In the genomic region with DNA sequence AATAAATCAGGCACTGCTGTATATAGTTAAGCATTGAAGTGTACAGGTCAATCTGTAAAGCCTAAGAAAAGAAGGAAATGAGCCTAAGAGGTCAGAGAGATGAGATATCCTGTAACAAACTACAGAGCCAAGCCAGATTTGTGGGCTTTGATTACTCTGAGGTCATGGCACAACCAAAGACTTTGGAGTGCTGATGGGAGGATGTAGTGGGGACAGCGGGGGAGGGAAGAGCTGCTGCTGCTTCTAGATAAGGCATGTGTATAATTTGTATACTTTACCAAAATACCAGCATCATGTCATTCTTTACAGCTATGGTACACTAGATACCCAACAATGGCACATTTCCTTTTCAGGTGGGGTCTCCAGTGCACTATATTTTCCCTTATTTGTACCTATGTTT, we compare ENCODE assay signal across 22 cellular contexts.
A peak's percentile ranks its signal among the peaks of the same experiment; 100 is the strongest.
DNase-seq lines count a peak whose midpoint lies in the region; ATAC-seq, FAIRE-seq and TF ChIP-seq lines count a peak whose summit lies in the region.
"Had no signal": no experiment of that assay in that cellular context is flagged by ENCODE, and none has a peak within 500 bp of the region (broad histone marks: within the 10 kb centered on the region; RNA-seq: fewer than 3 reads in every experiment).

No MANE protein-coding gene starts in this region.

- peak overlapping the region; percentile 64; the same call in 2 of the 3 replicates for H3K4me2 ChIP-seq in A549
- H3K4me2 ChIP-seq: GM23338, KMS-11 had no signal

- CTCF ChIA-PET in A549 (lab: Yijun Ruan, JAX) = no interaction called here

- TF ChIP-seq POLR2A in A549 (IDR thresholded peaks at IDR 0.05; ENCODE audit: low read length) (no peak), H54 (IDR thresholded peaks at IDR 0.05; ENCODE audit: low read depth, low read length) (no peak)

- H3K27ac ChIP-seq in A549 = peak overlapping the region; percentile 66 to 88
- H3K27ac ChIP-seq: KMS-11 had no signal

- no peak for FAIRE-seq in A549 (lab: Jason Lieb, UNC)
- peak; percentile 41 for FAIRE-seq in H54 (lab: Jason Lieb, UNC)
- FAIRE-seq: GM12878, GM18507 had no signal

- DNase-seq in A549 (ENCODE audit: low read depth in 1 of 2, low spot score in 1 of 2) (no peak), H54 (ENCODE audit: insufficient read length, low spot score) (no peak), endothelial cell (ENCODE audit: low spot score) (no peak), progenitor cell of endocrine pancreas (ENCODE audit: low spot score, unreplicated experiment) (no peak), DMS153 treated with DMSO at 0.1 percent for 48 hours (lab: John Stamatoyannopoulos, UW; ENCODE audit: unreplicated experiment) (no peak), DMS 273 (lab: John Stamatoyannopoulos, UW; ENCODE audit: unreplicated experiment) (no peak), T-helper 9 cell (no peak), DMS79 (lab: John Stamatoyannopoulos, UW) (no peak)
- DNase-seq: ACHN; CD4-positive, CD25-positive, alpha-beta regulatory T cell; COR-L47; DMS153; EL; NCI-H187; NCI-H2227 treated with DMSO at 0.1 percent for 48 hours; NCI-H510A treated with DMSO at 0.1 percent for 48 hours; NCI-H774; SIG-M5 had no signal

- no peak for TF ChIP-seq EP300 in A549 (IDR thresholded peaks at IDR 0.05)

- H3K4me1 Mint-ChIP-seq in endothelial cell (ENCODE audit: unreplicated experiment) = peaks cover 44% of the 10 kb centered on the region
- peaks cover 3% of the 10 kb centered on the region for H3K4me1 Mint-ChIP-seq in progenitor cell of endocrine pancreas (ENCODE audit: low read depth)
- H3K4me1 Mint-ChIP-seq: CD4-positive, CD25-positive, alpha-beta regulatory T cell had no signal

- H3K27ac Mint-ChIP-seq in endothelial cell (ENCODE audit: unreplicated experiment) = peak overlapping the region; percentile 27
- peak overlapping the region; percentile 54 for H3K27ac Mint-ChIP-seq in progenitor cell of endocrine pancreas
- H3K27ac Mint-ChIP-seq: GM23338 had no signal

- TF ChIP-seq CTCF in A549 (IDR thresholded peaks at IDR 0.05) = no peak
- TF ChIP-seq CTCF in endothelial cell (IDR thresholded peaks at IDR 0.05; ENCODE audit: unreplicated experiment) = no peak
- TF ChIP-seq CTCF in progenitor cell of endocrine pancreas (IDR thresholded peaks at IDR 0.05; ENCODE audit: unreplicated experiment) = no peak

- H3K9me3 Mint-ChIP-seq in endothelial cell (ENCODE audit: unreplicated experiment) (no peaks in the 10 kb centered on the region), progenitor cell of endocrine pancreas (ENCODE audit: low read depth) (no peaks in the 10 kb centered on the region)
- H3K9me3 Mint-ChIP-seq: GM23338 had no signal

- H3K9me3 ChIP-seq in A549 = no peaks in the 10 kb centered on the region

- H3K27me3 Mint-ChIP-seq in endothelial cell (ENCODE audit: unreplicated experiment) (peaks cover 2% of the 10 kb centered on the region), progenitor cell of endocrine pancreas (no peaks in the 10 kb centered on the region)

- WGBS in A549 (ENCODE audit: missing lambda C conversion rate) = 95% methylated on average over 1 of the region's 1 CpG

- H3K4me3 Mint-ChIP-seq in endothelial cell (ENCODE audit: unreplicated experiment) = no peak overlapping the region
- no peak overlapping the region for H3K4me3 Mint-ChIP-seq in progenitor cell of endocrine pancreas (ENCODE audit: low read depth)
- H3K4me3 Mint-ChIP-seq: CD4-positive, CD25-positive, alpha-beta regulatory T cell; GM23338 had no signal

- POLR2A ChIA-PET in A549 (lab: Yijun Ruan, JAX) = no interaction called here

- TF ChIP-seq RAD21 in A549 (conservative IDR thresholded peaks at IDR 0.05 in 1 of 2, IDR thresholded peaks at IDR 0.05 in 1 of 2) = no peak

- no peak for ATAC-seq in A549
- ATAC-seq: GM12878, GM23338 had no signal

- H3K4me1 ChIP-seq in A549 = peaks cover 99% of the 10 kb centered on the region

- H3K36me3 Mint-ChIP-seq in endothelial cell (ENCODE audit: low read depth, unreplicated experiment) = no peaks in the 10 kb centered on the region
- H3K36me3 Mint-ChIP-seq in progenitor cell of endocrine pancreas (ENCODE audit: insufficient read depth) = peaks cover 7% of the 10 kb centered on the region
- H3K36me3 Mint-ChIP-seq: CD4-positive, CD25-positive, alpha-beta regulatory T cell had no signal

- no peak overlapping the region for H3K4me3 ChIP-seq in A549
- H3K4me3 ChIP-seq: GM12878, GM23338 had no signal

TF ChIP-seq in A549, 52 proteins besides CTCF, POLR2A, EP300 and RAD21:
- TF ChIP-seq BHLHE40 (IDR thresholded peaks at IDR 0.05; ENCODE audit: low read depth, low read length) = no peak
- no peak for TF ChIP-seq TP53 (CRISPR knock-in tag; IDR thresholded peaks at IDR 0.05)
- TF ChIP-seq KDM5A (IDR thresholded peaks at IDR 0.05) = no peak
- no peak for TF ChIP-seq RCOR1 (IDR thresholded peaks at IDR 0.05; ENCODE audit: low read depth, low read length)
- TF ChIP-seq HOXA7 (CRISPR knock-in tag; IDR thresholded peaks at IDR 0.05) = no peak
- no peak for TF ChIP-seq ESRRA (IDR thresholded peaks at IDR 0.05; ENCODE audit: borderline replicate concordance, low read length)
- no peak for TF ChIP-seq EHF (CRISPR knock-in tag; IDR thresholded peaks at IDR 0.05)
- no peak for TF ChIP-seq RNF2 (IDR thresholded peaks at IDR 0.05; ENCODE audit: borderline replicate concordance, low read depth)
- TF ChIP-seq SMC3 (IDR thresholded peaks at IDR 0.05) = no peak
- TF ChIP-seq REST (IDR thresholded peaks at IDR 0.05) = no peak
- TF ChIP-seq HOXB13 (CRISPR knock-in tag; IDR thresholded peaks at IDR 0.05; ENCODE audit: low read depth) = no peak
